ENCODE assay signal across 7 cellular contexts in genomic region chr3:40524222-40524570, GRCh38. TPM values are rescaled to one million over a fixed set of nuclear protein-coding genes. Genes with fewer than 3 reads are reported as not detected.
DNase-seq lines count a peak whose midpoint lies in the region; ATAC-seq and TF ChIP-seq lines count a peak whose summit lies in the region.

No MANE protein-coding gene starts in this region.

- no peak for TF ChIP-seq CTCF in brain (conservative IDR thresholded peaks at IDR 0.05)
- no peak for TF ChIP-seq CTCF in uterus (IDR thresholded peaks at IDR 0.05)

- H3K36me3 ChIP-seq in uterus = no peaks in the 10 kb centered on the region

- H3K4me3 ChIP-seq in uterus = peak overlapping the region; percentile 66 to 89

- peaks cover 3% of the 10 kb centered on the region for H3K27me3 Mint-ChIP-seq in brain

- no peaks in the 10 kb centered on the region for H3K4me1 ChIP-seq in uterus

- peak overlapping the region; percentile 86 to 88 for H3K27ac ChIP-seq in uterus

- H3K9me3 ChIP-seq in uterus = no peaks in the 10 kb centered on the region

- H3K27ac Mint-ChIP-seq in brain = peak overlapping the region; percentile 63 to 97 (median 87)

- peaks cover 41% of the 10 kb centered on the region for H3K36me3 Mint-ChIP-seq in brain

- H3K9me3 Mint-ChIP-seq in brain = peaks cover 0 to 2% (median 0%) of the 10 kb centered on the region in 5 experiments

- H3K4me3 Mint-ChIP-seq in brain = peak overlapping the region; percentile 93 to 98 (median 98)

- H3K27me3 ChIP-seq in uterus = no peaks in the 10 kb centered on the region

- intact Hi-C loops in uterus (cut with DNase I; ENCODE audit: low total_unique reads) = no loop called here

- peaks cover 45% of the 10 kb centered on the region for H3K4me1 Mint-ChIP-seq in brain

- TF ChIP-seq POLR2A in uterus (IDR thresholded peaks at IDR 0.05) = no peak

- DNase-seq in medulla oblongata (ENCODE audit: extremely low spot score) (peak; percentile 35), uterus (no peak), NOMO-1 treated with dmso at 0.1 percent for 144 hours (lab: John Stamatoyannopoulos, UW; ENCODE audit: unreplicated experiment) (no peak)

- peak; percentile 19 for ATAC-seq in GM19023 (IDR thresholded peaks at IDR 0.05; ENCODE audit: unreplicated experiment)
- ATAC-seq in HG03565 (IDR thresholded peaks at IDR 0.05; ENCODE audit: unreplicated experiment) = peak; percentile 5
- ATAC-seq in GM21367 (IDR thresholded peaks at IDR 0.05; ENCODE audit: unreplicated experiment) = no peak

RNA-seq across cellular contexts. Expression of gene ZNF621, which starts 0.6 kb away (rescaled TPM):
- polyA plus RNA-seq in brain (ENCODE audit: insufficient read depth, low read depth, low replicate concordance) = 6.9 TPM
- total RNA-seq in uterus = 10 to 100 TPM in 2 of 4 donors, 1 to 10 TPM in 2; 6.5 to 35.7 (median 16.3) TPM

RNA-seq across cellular contexts. Expression of gene ZNF620, which starts 18.4 kb away (rescaled TPM):
- 3.5 TPM for polyA plus RNA-seq in brain (ENCODE audit: insufficient read depth, low read depth, low replicate concordance)
- total RNA-seq in uterus = 10 to 100 TPM in 1 of 4 donors, 1 to 10 TPM in 2, not detected in 1; 1.3 to 12.4 (median 5.9) TPM

RNA-seq across cellular contexts. Expression of gene ZNF619, which starts 47.3 kb away (rescaled TPM):
- polyA plus RNA-seq in brain (ENCODE audit: insufficient read depth, low read depth, low replicate concordance) = 1.8 TPM
- 10 to 100 TPM in 1 of 4 donors, 1 to 10 TPM in 2, under 1 TPM in 1; 0.59 to 11.9 (median 6.1) TPM for total RNA-seq in uterus
